1 cellular context compared by ENCODE assay signal in genomic region chr5:88214655-88215054, GRCh38.
TF ChIP-seq lines count a peak whose summit lies in the region.

No MANE protein-coding gene starts in this region.

TF ChIP-seq in GM12878, 131 proteins besides CTCF, POLR2A, EP300 and RAD21 (continued from another document):
- TF ChIP-seq ZBTB40 (IDR thresholded peaks at IDR 0.05; ENCODE audit: borderline replicate concordance) = no peak
- TF ChIP-seq HDAC2 (IDR thresholded peaks at IDR 0.05) = no peak
- no peak for TF ChIP-seq NFXL1 (IDR thresholded peaks at IDR 0.05; ENCODE audit: borderline replicate concordance)
- TF ChIP-seq EED (IDR thresholded peaks at IDR 0.05; ENCODE audit: low read depth) = no peak
- TF ChIP-seq CHD2 (IDR thresholded peaks at IDR 0.05; ENCODE audit: borderline replicate concordance, low read depth, low read length) = no peak
- TF ChIP-seq CBX5 (IDR thresholded peaks at IDR 0.05; ENCODE audit: low read depth) = no peak
- no peak for TF ChIP-seq NR2C1 (IDR thresholded peaks at IDR 0.05)
- TF ChIP-seq MLLT1 (IDR thresholded peaks at IDR 0.05) = no peak
- TF ChIP-seq IRF5 (IDR thresholded peaks at IDR 0.05; ENCODE audit: borderline replicate concordance) = no peak
- no peak for TF ChIP-seq MTA3 (IDR thresholded peaks at IDR 0.05; ENCODE audit: borderline replicate concordance, low read length)
- no peak for TF ChIP-seq KAT2A (conservative IDR thresholded peaks at IDR 0.05; ENCODE audit: control insufficient read depth, low read depth, low read length)
- TF ChIP-seq ZNF687 (IDR thresholded peaks at IDR 0.05) = no peak
- TF ChIP-seq LARP7 (IDR thresholded peaks at IDR 0.05) = no peak
- no peak for TF ChIP-seq KDM1A (IDR thresholded peaks at IDR 0.05; ENCODE audit: borderline replicate concordance)
